Comparison of ENCODE assay signal across 9 cellular contexts in genomic region chr6:44128020-44128917, GRCh38. TPM values are rescaled to one million over a fixed set of nuclear protein-coding genes. Genes with fewer than 3 reads are reported as not detected.
DNase-seq lines count a peak whose midpoint lies in the region; ATAC-seq and FAIRE-seq lines count a peak whose summit lies in the region.
"Had no signal": no experiment of that assay in that cellular context is flagged by ENCODE, and none has a peak within 500 bp of the region (broad histone marks: within the 10 kb centered on the region; RNA-seq: fewer than 3 reads in every experiment).

No MANE protein-coding gene starts in this region.

- H3K4me3 ChIP-seq in BLaER1 = peak overlapping the region; percentile 91

- H3K9me3 ChIP-seq in BLaER1 = no peaks in the 10 kb centered on the region

- ATAC-seq in GM19324 (IDR thresholded peaks at IDR 0.05; ENCODE audit: low FRiP score, unreplicated experiment) = peak; percentile 10

- FAIRE-seq in HTR-8/SVneo (lab: Jason Lieb, UNC) = no peak

- peak overlapping the region; percentile 91 for H3K4me2 ChIP-seq in BLaER1

- peaks cover 80% of the 10 kb centered on the region for H3K4me1 ChIP-seq in BLaER1

- H3K36me3 ChIP-seq in BLaER1 = 0 out of 2 replicates have a peak, but pooled peaks cover 7% of the 10 kb centered on the region

- no peaks in the 10 kb centered on the region for H3K27me3 ChIP-seq in BLaER1

- peak; percentile 44 for DNase-seq in RPMI7951 (ENCODE audit: low read depth)
- peak; percentile 19 for DNase-seq in cerebellar cortex (ENCODE audit: low spot score)
- DNase-seq in kidney tubule cell (ENCODE audit: low spot score) = peak; percentile 42
- DNase-seq in stimulated activated CD4-positive, alpha-beta T cell treated with anti-CD3 and anti-CD28 coated beads, Interleukin-4, amount 100 ng/mL, for 24 hours = peak; percentile 31
- DNase-seq in HTR-8/SVneo (ENCODE audit: insufficient read length, low spot score) = no peak
- no peak for DNase-seq in NCI-H2171 treated with DMSO at 0.1 percent for 48 hours (lab: John Stamatoyannopoulos, UW)

- peak overlapping the region; percentile 73 for H3K27ac ChIP-seq in BLaER1

- H4K20me1 ChIP-seq in BLaER1 = peaks cover 71% of the 10 kb centered on the region

- H3K9ac ChIP-seq in BLaER1 = peak overlapping the region; percentile 84

RNA-seq across cellular contexts. Expression of gene TMEM63B, which starts 0.9 kb away (rescaled TPM):
- 20.8 and 23.6 TPM in 2 replicates for total RNA-seq in RPMI7951 (2014; rRNA removed; shearing (Covaris generic))

RNA-seq across cellular contexts. Expression of gene MRPL14, which starts 1.0 kb away (rescaled TPM):
- total RNA-seq in RPMI7951 (2014; rRNA removed; shearing (Covaris generic)) = 104 and 109 TPM in 2 replicates

RNA-seq across cellular contexts. Expression of gene CAPN11, which starts 30.4 kb away (rescaled TPM):
- total RNA-seq in RPMI7951 (2014; rRNA removed; shearing (Covaris generic)) = not detected in 2 replicates
- total RNA-seq: T-helper 1 cell treated with Interleukin-12 subunit alpha and Interleukin-12 subunit beta and Interleukin-4 antibody, amounts not matched to agents 30 ng/mL and 1 ng/mL, for 36 hours had no signal

Comparison
In these comparisons a context has a peak if more than half of its experiments do, and no peak if none do; other contexts are left out.
1. DNase-seq: peak in RPMI7951 (single experiment), cerebellar cortex (single experiment), kidney tubule cell (single experiment) and stimulated activated CD4-positive, alpha-beta T cell treated with anti-CD3 and anti-CD28 coated beads, Interleukin-4, amount 100 ng/mL, for 24 hours (single experiment); none in HTR-8/SVneo (single experiment) and NCI-H2171 treated with DMSO at 0.1 percent for 48 hours (single experiment).